ENCODE assay signal across 28 cellular contexts in genomic region chr1:37726746-37727145, GRCh38. TPM values are rescaled to one million over a fixed set of nuclear protein-coding genes. Genes with fewer than 3 reads are reported as not detected.
DNase-seq lines count a peak whose midpoint lies in the region; ATAC-seq and FAIRE-seq lines count a peak whose summit lies in the region.
"Had no signal": no experiment of that assay in that cellular context is flagged by ENCODE, and none has a peak within 500 bp of the region (broad histone marks: within the 10 kb centered on the region; RNA-seq: fewer than 3 reads in every experiment).

No MANE protein-coding gene starts in this region.

- no peak for FAIRE-seq in RCC 7860 (lab: Jason Lieb, UNC)
- FAIRE-seq: GM12892, H1, islet of Langerhans, urothelium cell line had no signal

- no peak for ATAC-seq in activated CD8-positive, alpha-beta memory T cell treated with anti-CD3 and anti-CD28 coated beads, Interleukin-2, amount 10 ng/mL, durations not matched to agents 7 days and 5 days
- no peak for ATAC-seq in GM21576 (IDR thresholded peaks at IDR 0.05; ENCODE audit: unreplicated experiment)
- ATAC-seq: activated naive CD4-positive, alpha-beta T cell treated with anti-CD3 and anti-CD28 coated beads, Interleukin-2, amount 50 U/mL, for 72 hours; naive thymus-derived CD4-positive, alpha-beta T cell; T-cell had no signal

- no peak overlapping the region for H3K27ac Mint-ChIP-seq in activated CD8-positive, alpha-beta memory T cell treated with anti-CD3 and anti-CD28 coated beads, Interleukin-2, amount 10 ng/mL, durations not matched to agents 7 days and 5 days
- H3K27ac Mint-ChIP-seq: activated CD4-positive, alpha-beta memory T cell treated with anti-CD3 and anti-CD28 coated beads, Interleukin-2, amount 10 ng/mL, durations not matched to agents 7 days and 5 days; activated naive CD4-positive, alpha-beta T cell treated with anti-CD3 and anti-CD28 coated beads, Interleukin-2, amount 50 U/mL, for 72 hours; activated T-helper 2 cell treated with anti-CD3 and anti-CD28 coated beads, Interferon-gamma antibody, Interleukin-2, Interleukin-4, amounts not matched to agents 10 μg/mL and 5 μg/mL and 100 μg/mL, durations not matched to agents 14 hours and 24 hours and 36 hours; CD4-positive, alpha-beta T cell; naive thymus-derived CD4-positive, alpha-beta T cell; T-cell had no signal

- peaks cover 36% of the 10 kb centered on the region for H3K27me3 Mint-ChIP-seq in activated CD8-positive, alpha-beta memory T cell treated with anti-CD3 and anti-CD28 coated beads, Interleukin-2, amount 10 ng/mL, durations not matched to agents 7 days and 5 days

- no peaks in the 10 kb centered on the region for H3K36me3 Mint-ChIP-seq in activated CD8-positive, alpha-beta memory T cell treated with anti-CD3 and anti-CD28 coated beads, Interleukin-2, amount 10 ng/mL, durations not matched to agents 7 days and 5 days
- H3K36me3 Mint-ChIP-seq: activated naive CD4-positive, alpha-beta T cell treated with anti-CD3 and anti-CD28 coated beads, Interleukin-2, amount 50 U/mL, for 72 hours; naive thymus-derived CD4-positive, alpha-beta T cell; T-cell had no signal

- CTCF ChIA-PET in activated CD8-positive, alpha-beta memory T cell treated with anti-CD3 and anti-CD28 coated beads, Interleukin-2, amount 10 ng/mL, durations not matched to agents 7 days and 5 days (lab: Charles Lee) = no interaction called here

- H3K9me3 Mint-ChIP-seq in activated CD8-positive, alpha-beta memory T cell treated with anti-CD3 and anti-CD28 coated beads, Interleukin-2, amount 10 ng/mL, durations not matched to agents 7 days and 5 days (ENCODE audit: low read depth) = no peaks in the 10 kb centered on the region
- H3K9me3 Mint-ChIP-seq: activated CD4-positive, alpha-beta memory T cell treated with anti-CD3 and anti-CD28 coated beads, Interleukin-2, amount 10 ng/mL, durations not matched to agents 7 days and 5 days; activated naive CD4-positive, alpha-beta T cell treated with anti-CD3 and anti-CD28 coated beads, Interleukin-2, amount 50 U/mL, for 72 hours; activated T-helper 2 cell treated with anti-CD3 and anti-CD28 coated beads, Interferon-gamma antibody, Interleukin-2, Interleukin-4, amounts not matched to agents 10 μg/mL and 5 μg/mL and 100 μg/mL, durations not matched to agents 14 hours and 24 hours and 36 hours; CD4-positive, alpha-beta T cell; T-cell had no signal

- H3K4me3 Mint-ChIP-seq in activated CD8-positive, alpha-beta memory T cell treated with anti-CD3 and anti-CD28 coated beads, Interleukin-2, amount 10 ng/mL, durations not matched to agents 7 days and 5 days = no peak overlapping the region
- H3K4me3 Mint-ChIP-seq: activated CD4-positive, alpha-beta memory T cell treated with anti-CD3 and anti-CD28 coated beads, Interleukin-2, amount 10 ng/mL, durations not matched to agents 7 days and 5 days; CD4-positive, alpha-beta T cell; naive thymus-derived CD4-positive, alpha-beta T cell; T-cell had no signal

- H3K4me1 Mint-ChIP-seq in activated CD8-positive, alpha-beta memory T cell treated with anti-CD3 and anti-CD28 coated beads, Interleukin-2, amount 10 ng/mL, durations not matched to agents 7 days and 5 days = no peaks in the 10 kb centered on the region
- H3K4me1 Mint-ChIP-seq: activated CD4-positive, alpha-beta memory T cell treated with anti-CD3 and anti-CD28 coated beads, Interleukin-2, amount 10 ng/mL, durations not matched to agents 7 days and 5 days; naive thymus-derived CD4-positive, alpha-beta T cell; T-cell had no signal

- peak; percentile 27 for DNase-seq in Ammon's horn (ENCODE audit: low spot score)
- peak; percentile 84 for DNase-seq in NCI-H82 treated with DMSO at 0.1 percent for 48 hours (lab: John Stamatoyannopoulos, UW; ENCODE audit: unreplicated experiment)
- DNase-seq in globus pallidus (ENCODE audit: low spot score) = peak; percentile 37
- DNase-seq in pons (ENCODE audit: low spot score) = peak; percentile 37
- no peak for DNase-seq in RCC 7860 (ENCODE audit: low spot score)
- DNase-seq in stimulated activated naive CD4-positive, alpha-beta T cell (lab: John Stamatoyannopoulos, UW) = no peak
- no peak for DNase-seq in activated CD8-positive, alpha-beta memory T cell treated with anti-CD3 and anti-CD28 coated beads, Interleukin-2, amount 10 ng/mL, durations not matched to agents 7 days and 5 days
- DNase-seq: activated CD4-positive, alpha-beta memory T cell treated with anti-CD3 and anti-CD28 coated beads, Interleukin-2, amount 10 ng/mL, durations not matched to agents 7 days and 5 days; activated CD4-positive, CD25-positive, alpha-beta regulatory T cell treated with anti-CD3 and anti-CD28 coated beads, Interleukin-2, amount 50 U/mL, for 72 hours; CD4-positive, alpha-beta T cell; central memory CD4-positive, alpha-beta T cell; DMS 273 treated with DMSO at 0.1 percent for 48 hours; IMR-90; naive thymus-derived CD4-positive, alpha-beta T cell; NCI-H2171 treated with DMSO at 0.1 percent for 48 hours; NCI-H526 treated with DMSO at 0.1 percent for 48 hours; stimulated activated CD4-positive, alpha-beta T cell treated with anti-CD3 and anti-CD28 coated beads, Interleukin-2, amount 100 ng/mL, for 48 hours; T-cell had no signal

RNA-seq across cellular contexts. Expression of gene CDCA8, which starts 34.4 kb away (rescaled TPM):
- total RNA-seq in activated CD8-positive, alpha-beta memory T cell treated with anti-CD3 and anti-CD28 coated beads, Interleukin-2, amount 10 ng/mL, durations not matched to agents 7 days and 5 days = 10 to 100 TPM; 77.2 to 97.3 TPM

RNA-seq across cellular contexts. Expression of gene EPHA10, which starts 38.2 kb away (rescaled TPM):
- total RNA-seq in activated CD8-positive, alpha-beta memory T cell treated with anti-CD3 and anti-CD28 coated beads, Interleukin-2, amount 10 ng/mL, durations not matched to agents 7 days and 5 days = not detected
- total RNA-seq: activated CD4-positive, alpha-beta memory T cell treated with anti-CD3 and anti-CD28 coated beads, Interleukin-2, amount 10 ng/mL, durations not matched to agents 7 days and 5 days; CD4-positive, alpha-beta T cell; IMR-90; RPMI7951; SJCRH30; subcutaneous adipose tissue had no signal

Comparison
In these comparisons a context has a peak if more than half of its experiments do, and no peak if none do; other contexts are left out.
1. DNase-seq: peak in Ammon's horn (single experiment), NCI-H82 treated with DMSO at 0.1 percent for 48 hours (single experiment), globus pallidus (single experiment) and pons (single experiment); none in RCC 7860 (single experiment), stimulated activated naive CD4-positive, alpha-beta T cell (0 of 6) and activated CD8-positive, alpha-beta memory T cell treated with anti-CD3 and anti-CD28 coated beads, Interleukin-2, amount 10 ng/mL, durations not matched to agents 7 days and 5 days (single experiment).